8 cellular contexts compared by ENCODE assay signal in the genomic region with DNA sequence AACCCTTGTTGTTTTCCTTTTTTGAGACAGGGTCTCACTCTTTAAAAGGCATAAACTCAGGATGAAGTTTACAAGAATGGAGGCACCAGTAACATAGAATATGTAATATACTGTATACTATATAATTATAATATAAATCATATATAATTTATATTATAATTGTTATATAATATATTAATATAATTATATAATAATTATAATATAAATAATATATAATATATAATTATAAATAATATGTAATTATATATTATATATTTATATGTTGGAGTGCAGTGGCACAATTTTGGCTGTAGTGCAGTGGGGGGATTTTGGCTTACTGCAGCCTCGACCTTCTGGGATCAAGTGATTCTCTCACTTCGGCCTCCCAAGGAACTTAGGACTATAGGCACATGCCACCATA.
"Had no signal": no experiment of that assay in that cellular context is flagged by ENCODE, and none has a peak within 500 bp of the region (broad histone marks: within the 10 kb centered on the region; RNA-seq: fewer than 3 reads in every experiment).

No MANE protein-coding gene starts in this region.

- H3K27ac Mint-ChIP-seq: GM23338, H9 had no signal

- H3K9me3 Mint-ChIP-seq: GM23338, H9 had no signal

- H3K4me1 Mint-ChIP-seq: H9 had no signal

- DNase-seq: H9, HCEC 1CT, IMR-90 had no signal

- FAIRE-seq: H1, H54, HTR-8/SVneo, K562 had no signal

- H3K4me3 Mint-ChIP-seq: GM23338, H9 had no signal

- ATAC-seq: GM23338, K562 had no signal

- H3K4me3 ChIP-seq: GM23338, K562 had no signal
